Comparison of ENCODE assay signal across 2 cellular contexts in the genomic region with DNA sequence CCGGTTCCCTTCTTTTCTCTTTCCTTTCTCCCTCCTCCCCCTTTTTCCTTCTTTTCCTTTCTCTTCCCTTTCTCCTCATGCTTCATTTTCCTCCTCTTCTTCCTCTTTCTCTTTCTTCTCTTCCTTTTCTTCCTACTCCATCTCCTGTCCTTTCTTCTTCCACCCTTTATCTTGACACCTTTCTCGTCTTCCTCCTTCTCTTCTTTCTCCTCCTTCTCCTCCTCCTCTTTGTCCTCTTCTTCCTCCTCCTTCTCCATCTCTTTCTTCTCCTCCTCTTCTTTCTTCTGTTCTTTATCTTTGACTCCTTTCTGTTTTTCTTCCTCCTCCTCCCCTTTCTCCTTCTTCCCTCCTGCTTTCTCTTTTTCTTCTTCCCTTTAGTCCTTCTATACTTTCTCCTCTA.
A peak's percentile ranks its signal among the peaks of the same experiment; 100 is the strongest.
TF ChIP-seq lines count a peak whose summit lies in the region.

No MANE protein-coding gene starts in this region.

TF ChIP-seq in HEK293, 187 proteins besides CTCF, POLR2A, EP300 and RAD21:
- TF ChIP-seq PRDM1 (tag by site-specific recombination; IDR thresholded peaks at IDR 0.05), result peak; percentile 98
- TF ChIP-seq, protein P1, sequence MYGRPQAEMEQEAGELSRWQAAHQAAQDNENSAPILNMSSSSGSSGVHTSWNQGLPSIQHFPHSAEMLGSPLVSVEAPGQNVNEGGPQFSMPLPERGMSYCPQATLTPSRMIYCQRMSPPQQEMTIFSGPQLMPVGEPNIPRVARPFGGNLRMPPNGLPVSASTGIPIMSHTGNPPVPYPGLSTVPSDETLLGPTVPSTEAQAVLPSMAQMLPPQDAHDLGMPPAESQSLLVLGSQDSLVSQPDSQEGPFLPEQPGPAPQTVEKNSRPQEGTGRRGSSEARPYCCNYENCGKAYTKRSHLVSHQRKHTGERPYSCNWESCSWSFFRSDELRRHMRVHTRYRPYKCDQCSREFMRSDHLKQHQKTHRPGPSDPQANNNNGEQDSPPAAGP (tag by site-specific recombination; IDR thresholded peaks at IDR 0.05), result no peak
- TF ChIP-seq ZNF366 (tag by site-specific recombination; conservative IDR thresholded peaks at IDR 0.05), result peak; percentile 58
TF ChIP-seq in HEK293: peak in this region for 2.

TF ChIP-seq in K562, 482 proteins besides CTCF, POLR2A, EP300 and RAD21:
- TF ChIP-seq TCF3 (CRISPR knock-in tag; IDR thresholded peaks at IDR 0.05) (no peak), MAFG (tag; conservative IDR thresholded peaks at IDR 0.05) (no peak), CCAR2 (IDR thresholded peaks at IDR 0.05; ENCODE audit: low read depth, low read length) (no peak), ARNT (IDR thresholded peaks at IDR 0.05) (no peak), ARHGAP35 (IDR thresholded peaks at IDR 0.05; ENCODE audit: partially characterized antibody) (no peak)
- TF ChIP-seq, protein P2, sequence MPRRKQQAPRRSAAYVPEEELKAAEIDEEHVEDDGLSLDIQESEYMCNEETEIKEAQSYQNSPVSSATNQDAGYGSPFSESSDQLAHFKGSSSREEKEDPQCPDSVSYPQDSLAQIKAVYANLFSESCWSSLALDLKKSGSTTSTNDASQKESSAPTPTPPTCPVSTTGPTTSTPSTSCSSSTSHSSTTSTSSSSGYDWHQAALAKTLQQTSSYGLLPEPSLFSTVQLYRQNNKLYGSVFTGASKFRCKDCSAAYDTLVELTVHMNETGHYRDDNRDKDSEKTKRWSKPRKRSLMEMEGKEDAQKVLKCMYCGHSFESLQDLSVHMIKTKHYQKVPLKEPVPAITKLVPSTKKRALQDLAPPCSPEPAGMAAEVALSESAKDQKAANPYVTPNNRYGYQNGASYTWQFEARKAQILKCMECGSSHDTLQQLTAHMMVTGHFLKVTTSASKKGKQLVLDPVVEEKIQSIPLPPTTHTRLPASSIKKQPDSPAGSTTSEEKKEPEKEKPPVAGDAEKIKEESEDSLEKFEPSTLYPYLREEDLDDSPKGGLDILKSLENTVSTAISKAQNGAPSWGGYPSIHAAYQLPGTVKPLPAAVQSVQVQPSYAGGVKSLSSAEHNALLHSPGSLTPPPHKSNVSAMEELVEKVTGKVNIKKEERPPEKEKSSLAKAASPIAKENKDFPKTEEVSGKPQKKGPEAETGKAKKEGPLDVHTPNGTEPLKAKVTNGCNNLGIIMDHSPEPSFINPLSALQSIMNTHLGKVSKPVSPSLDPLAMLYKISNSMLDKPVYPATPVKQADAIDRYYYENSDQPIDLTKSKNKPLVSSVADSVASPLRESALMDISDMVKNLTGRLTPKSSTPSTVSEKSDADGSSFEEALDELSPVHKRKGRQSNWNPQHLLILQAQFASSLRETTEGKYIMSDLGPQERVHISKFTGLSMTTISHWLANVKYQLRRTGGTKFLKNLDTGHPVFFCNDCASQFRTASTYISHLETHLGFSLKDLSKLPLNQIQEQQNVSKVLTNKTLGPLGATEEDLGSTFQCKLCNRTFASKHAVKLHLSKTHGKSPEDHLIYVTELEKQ (CRISPR knock-in tag; IDR thresholded peaks at IDR 0.05), result no peak
- TF ChIP-seq, protein P3, sequence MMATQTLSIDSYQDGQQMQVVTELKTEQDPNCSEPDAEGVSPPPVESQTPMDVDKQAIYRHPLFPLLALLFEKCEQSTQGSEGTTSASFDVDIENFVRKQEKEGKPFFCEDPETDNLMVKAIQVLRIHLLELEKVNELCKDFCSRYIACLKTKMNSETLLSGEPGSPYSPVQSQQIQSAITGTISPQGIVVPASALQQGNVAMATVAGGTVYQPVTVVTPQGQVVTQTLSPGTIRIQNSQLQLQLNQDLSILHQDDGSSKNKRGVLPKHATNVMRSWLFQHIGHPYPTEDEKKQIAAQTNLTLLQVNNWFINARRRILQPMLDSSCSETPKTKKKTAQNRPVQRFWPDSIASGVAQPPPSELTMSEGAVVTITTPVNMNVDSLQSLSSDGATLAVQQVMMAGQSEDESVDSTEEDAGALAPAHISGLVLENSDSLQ (IDR thresholded peaks at IDR 0.05), result no peak
- TF ChIP-seq, protein P4, sequence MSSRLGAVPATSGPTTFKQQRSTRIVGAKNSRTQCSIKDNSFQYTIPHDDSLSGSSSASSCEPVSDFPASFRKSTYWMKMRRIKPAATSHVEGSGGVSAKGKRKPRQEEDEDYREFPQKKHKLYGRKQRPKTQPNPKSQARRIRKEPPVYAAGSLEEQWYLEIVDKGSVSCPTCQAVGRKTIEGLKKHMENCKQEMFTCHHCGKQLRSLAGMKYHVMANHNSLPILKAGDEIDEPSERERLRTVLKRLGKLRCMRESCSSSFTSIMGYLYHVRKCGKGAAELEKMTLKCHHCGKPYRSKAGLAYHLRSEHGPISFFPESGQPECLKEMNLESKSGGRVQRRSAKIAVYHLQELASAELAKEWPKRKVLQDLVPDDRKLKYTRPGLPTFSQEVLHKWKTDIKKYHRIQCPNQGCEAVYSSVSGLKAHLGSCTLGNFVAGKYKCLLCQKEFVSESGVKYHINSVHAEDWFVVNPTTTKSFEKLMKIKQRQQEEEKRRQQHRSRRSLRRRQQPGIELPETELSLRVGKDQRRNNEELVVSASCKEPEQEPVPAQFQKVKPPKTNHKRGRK (tag; IDR thresholded peaks at IDR 0.05), result peak; percentile 30; the same call in 1 of the 2 replicates
